Comparison of ENCODE assay signal across 8 cellular contexts in the genomic region with DNA sequence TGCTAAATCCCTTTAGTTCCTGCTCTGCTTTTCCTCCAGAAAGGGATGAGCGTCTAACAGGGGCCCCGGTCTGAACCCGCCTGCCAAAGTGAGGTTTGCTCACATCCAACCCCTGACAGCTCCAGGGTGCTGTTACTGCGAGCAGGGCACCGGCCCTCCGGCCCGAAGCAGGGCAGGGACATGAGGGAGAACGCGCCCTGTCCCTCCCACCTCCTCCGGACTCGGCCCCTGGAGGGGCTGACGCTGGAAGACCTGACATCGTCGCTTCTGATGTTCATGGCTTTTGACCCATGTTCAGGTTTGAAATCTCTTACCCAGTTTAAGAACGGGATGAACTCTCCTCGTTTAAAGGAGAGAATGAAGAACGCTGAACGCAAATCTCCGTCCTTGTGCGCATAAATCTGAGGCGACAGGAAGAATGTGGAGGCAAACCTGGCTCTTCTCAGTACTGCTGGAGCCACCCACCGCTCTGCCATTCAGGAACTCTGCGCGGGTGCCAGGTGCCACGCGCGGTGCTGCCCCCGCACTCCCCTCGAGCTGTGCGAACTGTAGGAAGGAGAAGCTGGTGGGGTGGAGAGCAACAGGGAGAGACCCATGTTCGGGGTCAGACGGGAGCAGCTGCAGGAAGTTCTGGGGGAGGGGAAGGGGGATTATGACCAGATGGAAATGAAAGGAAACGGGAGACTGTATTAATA. TPM values are rescaled to one million over a fixed set of nuclear protein-coding genes. Genes with fewer than 3 reads are reported as not detected.
DNase-seq lines count a peak whose midpoint lies in the region; ATAC-seq and TF ChIP-seq lines count a peak whose summit lies in the region.

No MANE protein-coding gene starts in this region.

- H3K79me2 ChIP-seq in Karpas-422 (ENCODE audit: low read length): peaks cover 35% of the 10 kb centered on the region

- H3K9me3 ChIP-seq in Caco-2: no peaks in the 10 kb centered on the region
- no peaks in the 10 kb centered on the region for H3K9me3 ChIP-seq in Karpas-422 (ENCODE audit: low read length)
- H3K9me3 ChIP-seq in iPS-18a (ENCODE audit: control insufficient read depth, low read depth, low read length): no peaks in the 10 kb centered on the region
- no peaks in the 10 kb centered on the region for H3K9me3 ChIP-seq in skeletal muscle satellite cell (replicated peaks; ENCODE audit: low read length)

- peak; percentile 20 for ATAC-seq in GM19438 (IDR thresholded peaks at IDR 0.05; ENCODE audit: low read depth, unreplicated experiment)
- ATAC-seq in HG03520 (IDR thresholded peaks at IDR 0.05; ENCODE audit: unreplicated experiment): no peak

- no peaks in the 10 kb centered on the region for H3K27me3 ChIP-seq in Caco-2 (replicated peaks; ENCODE audit: control insufficient read depth, insufficient read depth, low read length)
- H3K27me3 ChIP-seq in Karpas-422 (ENCODE audit: low read length): no peaks in the 10 kb centered on the region
- H3K27me3 ChIP-seq in iPS-18a (ENCODE audit: control insufficient read depth, insufficient read depth, low read length): no peaks in the 10 kb centered on the region
- no peaks in the 10 kb centered on the region for H3K27me3 ChIP-seq in skeletal muscle satellite cell (ENCODE audit: control insufficient read depth, insufficient read depth, low read length)

- no peak for TF ChIP-seq CTCF in Caco-2 (IDR thresholded peaks at IDR 0.05; ENCODE audit: insufficient read depth in 1 of 2, low read depth in 1 of 2, low read length in 1 of 2, severe bottlenecking in 1 of 2, unreplicated experiment in 1 of 2)

- H3K36me3 ChIP-seq in Caco-2 (ENCODE audit: control insufficient read depth, insufficient read depth, low read length) (peaks cover 6% of the 10 kb centered on the region; the same call in 1 of the 2 replicates), Karpas-422 (ENCODE audit: insufficient read depth, low read length) (peaks cover 25% of the 10 kb centered on the region), iPS-18a (ENCODE audit: control insufficient read depth, low read depth, low read length) (peaks cover 59% of the 10 kb centered on the region), skeletal muscle satellite cell (ENCODE audit: insufficient read depth, low read length) (peaks cover 65% of the 10 kb centered on the region)

- H3K27ac Mint-ChIP-seq in Caco-2 (ENCODE audit: unreplicated experiment): peak overlapping the region; percentile 100

- peaks cover 56% of the 10 kb centered on the region for H3K4me1 Mint-ChIP-seq in Caco-2 (ENCODE audit: low read depth, unreplicated experiment)

- H3K9ac ChIP-seq in Karpas-422 (ENCODE audit: low read length) (peak overlapping the region; percentile 85), iPS-18a (ENCODE audit: low read length) (peak overlapping the region; percentile 76), skeletal muscle satellite cell (ENCODE audit: low read depth, low read length) (peak overlapping the region; percentile 93)

- peak overlapping the region; percentile 97 for H3K4me3 Mint-ChIP-seq in Caco-2 (ENCODE audit: unreplicated experiment)

- 0 out of 2 replicates have a peak overlapping the region, but pooled peaks have one; percentile 32 for H2AFZ ChIP-seq in Karpas-422 (ENCODE audit: low read length)

- DNase-seq in Caco-2: no peak
- DNase-seq in Karpas-422: peak; percentile 63
- no peak for DNase-seq in midbrain (lab: John Stamatoyannopoulos, UW)

- CTCF ChIA-PET in Caco-2 (lab: Charles Lee): interaction anchor here (0.5 to 2.1 kb wide), 21 partner anchors 9 to 212 kb away, joined by 3 to 29 read pairs (median 5); partner anchors contain the start of genes B3GAT3, C11orf98, CSKMT and HNRNPUL2

- H3K4me3 ChIP-seq in Caco-2 (ENCODE audit: low read depth, low read length) (peak overlapping the region; percentile 62), Karpas-422 (ENCODE audit: low read length) (peak overlapping the region; percentile 67), iPS-18a (ENCODE audit: low read length) (peak overlapping the region; percentile 93), skeletal muscle satellite cell (ENCODE audit: low read length) (peak overlapping the region; percentile 77)

- peak overlapping the region; percentile 55 for H3K27ac ChIP-seq in Karpas-422 (ENCODE audit: low read length)
- H3K27ac ChIP-seq in adipose tissue (ENCODE audit: low read depth, low read length): peak overlapping the region; percentile 34
- H3K27ac ChIP-seq in iPS-18a (ENCODE audit: low read length): peak overlapping the region; percentile 44

- H3K9me3 Mint-ChIP-seq in Caco-2 (ENCODE audit: unreplicated experiment): no peaks in the 10 kb centered on the region

- BruUV-seq in Caco-2 (replicated peaks; lab: Mats Ljungman, UMichigan): TSS peak; percentile 85

- peaks cover 94% of the 10 kb centered on the region for H3K36me3 Mint-ChIP-seq in Caco-2 (ENCODE audit: insufficient read depth, unreplicated experiment)

- POLR2A ChIA-PET in Caco-2 (lab: Charles Lee): interaction anchor here (0.5 to 2.1 kb wide), 40 partner anchors 8 to 282 kb away, joined by 3 to 116 read pairs (median 5); partner anchors contain the start of genes AHNAK, B3GAT3, C11orf98 and CSKMT

- intact Hi-C loops in Caco-2 (cut with micrococcal nuclease; ENCODE audit: unreplicated experiment): no loop called here

- H4K20me1 ChIP-seq in Karpas-422 (ENCODE audit: insufficient read depth, low read depth, low read length): peaks cover 16% of the 10 kb centered on the region

- H3K4me2 ChIP-seq in Karpas-422 (ENCODE audit: low read depth, low read length, poor library complexity, severe bottlenecking): peak overlapping the region; percentile 86
- H3K4me2 ChIP-seq in skeletal muscle satellite cell (ENCODE audit: low read length): peak overlapping the region; percentile 93

- WGBS in adipose tissue, 3 donors: 0 to 2% (median 0%) methylated on average over 33 of the region's 33 CpGs

- H3K4me1 ChIP-seq in Caco-2 (peaks cover 25% of the 10 kb centered on the region), Karpas-422 (ENCODE audit: low read length) (peaks cover 29% of the 10 kb centered on the region), iPS-18a (ENCODE audit: control insufficient read depth, low read depth, low read length) (peaks cover 7% of the 10 kb centered on the region), skeletal muscle satellite cell (ENCODE audit: control insufficient read depth, insufficient read depth, low read length) (peaks cover 36% of the 10 kb centered on the region)

- no peaks in the 10 kb centered on the region for H3K9me2 ChIP-seq in Karpas-422 (replicated peaks; ENCODE audit: insufficient read depth, low read length)

- no peaks in the 10 kb centered on the region for H3K27me3 Mint-ChIP-seq in Caco-2 (ENCODE audit: insufficient read depth, unreplicated experiment)

RNA-seq across cellular contexts. Expression of gene EEF1G, which starts 0.8 kb away (rescaled TPM):
- total RNA-seq in Caco-2 (2022): 2,004 and 2,035 TPM in 2 replicates
- 1,351 and 2,115 TPM in 2 replicates for total RNA-seq in Karpas-422 (2014; rRNA removed; shearing (Covaris generic); ENCODE audit: low replicate concordance)
- 1,000 to 10,000 TPM; 1,025 to 2,248 (median 1,633) TPM for polyA plus RNA-seq in adipose tissue
- total RNA-seq in skeletal muscle satellite cell (2012; rRNA removed): 999 and 1,397 TPM in 2 replicates

RNA-seq across cellular contexts. Expression of gene TUT1, which starts 16.8 kb away (rescaled TPM):
- 27.2 and 30.2 TPM in 2 replicates for total RNA-seq in Caco-2 (2022)
- total RNA-seq in Karpas-422 (2014; rRNA removed; shearing (Covaris generic); ENCODE audit: low replicate concordance): 8.1 and 17.3 TPM in 2 replicates
- 10 to 100 TPM; 15.8 to 16.2 (median 15.9) TPM for polyA plus RNA-seq in adipose tissue
- 6.1 and 8.1 TPM in 2 replicates for total RNA-seq in skeletal muscle satellite cell (2012; rRNA removed)

RNA-seq across cellular contexts. Expression of gene MTA2, which starts 27.2 kb away (rescaled TPM):
- 134 and 135 TPM in 2 replicates for total RNA-seq in Caco-2 (2022)
- total RNA-seq in Karpas-422 (2014; rRNA removed; shearing (Covaris generic); ENCODE audit: low replicate concordance): 60.2 and 89.3 TPM in 2 replicates
- polyA plus RNA-seq in adipose tissue: 10 to 100 TPM; 17.3 to 72.4 (median 48.1) TPM
- total RNA-seq in skeletal muscle satellite cell (2012; rRNA removed): 90.0 and 104 TPM in 2 replicates

RNA-seq across cellular contexts. Expression of gene AHNAK, which starts 27.9 kb away (rescaled TPM):
- total RNA-seq in Caco-2 (2022): 312 and 324 TPM in 2 replicates
- under 0.01 and 0.34 TPM in 2 replicates for total RNA-seq in Karpas-422 (2014; rRNA removed; shearing (Covaris generic); ENCODE audit: low replicate concordance)
- polyA plus RNA-seq in adipose tissue: 100 to 1,000 TPM in 2 of 3 donors, 10 to 100 TPM in 1; 27.1 to 199 (median 193) TPM
- total RNA-seq in skeletal muscle satellite cell (2012; rRNA removed): 722 and 788 TPM in 2 replicates

RNA-seq across cellular contexts. Expression of gene EML3, which starts 38.1 kb away (rescaled TPM):
- 61.2 and 68.7 TPM in 2 replicates for total RNA-seq in Caco-2 (2022)
- total RNA-seq in Karpas-422 (2014; rRNA removed; shearing (Covaris generic); ENCODE audit: low replicate concordance): 21.2 and 22.0 TPM in 2 replicates
- 100 to 1,000 TPM in 1 of 3 donors, 10 to 100 TPM in 2; 23.6 to 103 (median 79.4) TPM for polyA plus RNA-seq in adipose tissue
- 13.8 and 19.0 TPM in 2 replicates for total RNA-seq in skeletal muscle satellite cell (2012; rRNA removed)
